In genomic region chr20:56826971-56827645, GRCh38 we compare ENCODE assay signal across 14 cellular contexts.
DNase-seq lines count a peak whose midpoint lies in the region; ATAC-seq and TF ChIP-seq lines count a peak whose summit lies in the region.
"Had no signal": no experiment of that assay in that cellular context is flagged by ENCODE, and none has a peak within 500 bp of the region (broad histone marks: within the 10 kb centered on the region; RNA-seq: fewer than 3 reads in every experiment).

No MANE protein-coding gene starts in this region.

- H3K9ac ChIP-seq in adipocyte (ENCODE audit: low read length), result peak overlapping the region; percentile 60

- no peaks in the 10 kb centered on the region for H3K9me3 ChIP-seq in adipocyte (ENCODE audit: control insufficient read depth, low read length)
- H3K9me3 ChIP-seq: Peyer's patch, upper lobe of left lung had no signal

- no peak for TF ChIP-seq CTCF in foreskin keratinocyte (conservative IDR thresholded peaks at IDR 0.05)

- H3K36me3 ChIP-seq in adipocyte (ENCODE audit: control insufficient read depth, insufficient read depth, low read length, severe bottlenecking) (no peaks in the 10 kb centered on the region), urinary bladder (ENCODE audit: insufficient read depth) (no peaks in the 10 kb centered on the region)
- H3K36me3 ChIP-seq: Peyer's patch, upper lobe of left lung, WERI-Rb-1 had no signal

- H3K27me3 ChIP-seq in adipocyte (replicated peaks; ENCODE audit: control insufficient read depth, insufficient read depth, low read length), result peaks cover 28% of the 10 kb centered on the region
- peaks cover 3% of the 10 kb centered on the region for H3K27me3 ChIP-seq in foreskin keratinocyte
- H3K27me3 ChIP-seq: Peyer's patch had no signal

- H3K4me3 ChIP-seq in adipocyte (ENCODE audit: low read length), result peak overlapping the region; percentile 62
- H3K4me3 ChIP-seq in urinary bladder (ENCODE audit: low read depth, low read length), result no peak overlapping the region
- H3K4me3 ChIP-seq: Peyer's patch, upper lobe of left lung had no signal

- peaks cover 22% of the 10 kb centered on the region for H3K4me1 ChIP-seq in adipocyte (ENCODE audit: control insufficient read depth, insufficient read depth, low read length)
- peaks cover 5% of the 10 kb centered on the region for H3K4me1 ChIP-seq in foreskin keratinocyte
- H3K4me1 ChIP-seq in urinary bladder (ENCODE audit: insufficient read depth), result no peaks in the 10 kb centered on the region
- H3K4me1 ChIP-seq: Peyer's patch, upper lobe of left lung had no signal

- DNase-seq in HPDE6-E6E7 (ENCODE audit: extremely low spot score) (peak; percentile 97), adipocyte (ENCODE audit: low read depth) (peak; percentile 87), foreskin keratinocyte (peak; percentile 92 to 94), substantia nigra (lab: John Stamatoyannopoulos, UW) (no peak)
- DNase-seq: activated T-cell treated with anti-CD3 and anti-CD28 coated beads, Interleukin-2, amount 50 U/mL, for 1 hour; caudate nucleus; DMS53; NCI-H2081 treated with DMSO at 0.1 percent for 48 hours; Peyer's patch; WERI-Rb-1 had no signal

- peak; percentile 98 for ATAC-seq in foreskin keratinocyte
- no peak for ATAC-seq in HG03196 (IDR thresholded peaks at IDR 0.05; ENCODE audit: unreplicated experiment)
- no peak for ATAC-seq in HG03280 (IDR thresholded peaks at IDR 0.05; ENCODE audit: unreplicated experiment)

- H3K27ac ChIP-seq in foreskin keratinocyte (peak overlapping the region; percentile 51), urinary bladder (ENCODE audit: low read depth) (peak overlapping the region; percentile 84), substantia nigra (ENCODE audit: low read depth, low read length, poor library complexity, severe bottlenecking) (no peak overlapping the region)
- H3K27ac ChIP-seq: upper lobe of left lung, WERI-Rb-1 had no signal

- WGBS in urinary bladder, result 25% methylated on average over 15 of the region's 15 CpGs

Comparison
In these comparisons a context has a peak if more than half of its experiments do, and no peak if none do; other contexts are left out.
1. DNase-seq: peak in HPDE6-E6E7 (single experiment), adipocyte (single experiment) and foreskin keratinocyte (2 of 2); none in substantia nigra (0 of 49).